In the genomic region with DNA sequence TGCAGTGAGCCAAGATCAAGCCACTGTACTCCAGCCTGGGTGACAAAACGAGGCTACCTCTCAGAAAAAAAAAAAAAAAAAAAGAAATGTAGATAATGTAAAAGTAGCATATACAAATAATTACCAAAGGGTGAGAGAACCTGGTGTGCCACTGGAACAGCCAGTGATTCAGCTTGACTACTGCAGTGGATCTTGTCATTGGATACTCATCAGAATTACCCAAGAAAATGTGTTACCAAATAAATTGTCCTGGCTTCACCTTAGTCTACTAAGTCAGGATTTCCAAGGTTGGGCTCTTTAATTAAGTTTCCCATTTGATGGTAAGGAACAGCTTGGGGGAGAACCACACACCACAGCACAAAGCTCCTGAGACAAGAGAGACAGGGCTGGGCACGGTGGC, we compare ENCODE assay signal across 13 cellular contexts. TPM values are rescaled to one million over a fixed set of nuclear protein-coding genes. Genes with fewer than 3 reads are reported as not detected.
A peak's percentile ranks its signal among the peaks of the same experiment; 100 is the strongest.
DNase-seq lines count a peak whose midpoint lies in the region; TF ChIP-seq lines count a peak whose summit lies in the region.
"Had no signal": no experiment of that assay in that cellular context is flagged by ENCODE, and none has a peak within 500 bp of the region (broad histone marks: within the 10 kb centered on the region; RNA-seq: fewer than 3 reads in every experiment).

No MANE protein-coding gene starts in this region.

- peak overlapping the region; percentile 77 for H3K27ac Mint-ChIP-seq in activated T-cell treated with anti-CD3 and anti-CD28 coated beads, Interleukin-2, amount 50 U/mL, for 24 hours
- peak overlapping the region; percentile 99 for H3K27ac Mint-ChIP-seq in dendritic cell treated with granulocyte-macrophage colony-stimulating factor and Interleukin-4, amounts not matched to agents 40 ng/mL and 50 ng/mL, for 4 days

- intact Hi-C loops in dendritic cell treated with granulocyte-macrophage colony-stimulating factor and Interleukin-4, amounts not matched to agents 40 ng/mL and 50 ng/mL, for 4 days (cut with micrococcal nuclease): no loop called here
- intact Hi-C loops in dorsolateral prefrontal cortex (cut with DNase I): no loop called here

- peaks cover 33% of the 10 kb centered on the region for H3K4me1 Mint-ChIP-seq in activated T-cell treated with anti-CD3 and anti-CD28 coated beads, Interleukin-2, amount 50 U/mL, for 24 hours (ENCODE audit: low read depth)
- H3K4me1 Mint-ChIP-seq in dendritic cell treated with granulocyte-macrophage colony-stimulating factor and Interleukin-4, amounts not matched to agents 40 ng/mL and 50 ng/mL, for 4 days (ENCODE audit: low read depth): peaks cover 16% of the 10 kb centered on the region

- no peaks in the 10 kb centered on the region for H3K9me3 Mint-ChIP-seq in activated T-cell treated with anti-CD3 and anti-CD28 coated beads, Interleukin-2, amount 50 U/mL, for 24 hours
- no peaks in the 10 kb centered on the region for H3K9me3 Mint-ChIP-seq in dendritic cell treated with granulocyte-macrophage colony-stimulating factor and Interleukin-4, amounts not matched to agents 40 ng/mL and 50 ng/mL, for 4 days

- H3K27me3 ChIP-seq in dorsolateral prefrontal cortex: no peaks in the 10 kb centered on the region
- H3K27me3 ChIP-seq: MG63 had no signal

- in situ Hi-C loops in KBM-7 (cut with MboI; ENCODE audit: low pct_unique_long_range_greater_than_20kb, low sequenced_read_pairs): no loop called here

- peak overlapping the region in 1 of 59 donors; percentile 6 for H3K4me3 ChIP-seq in dorsolateral prefrontal cortex
- H3K4me3 ChIP-seq: MG63 had no signal

- POLR2A ChIA-PET in RWPE1 (lab: Yijun Ruan, JAX; ENCODE audit: low non-redundant PET): no interaction called here

- H3K27me3 Mint-ChIP-seq in activated T-cell treated with anti-CD3 and anti-CD28 coated beads, Interleukin-2, amount 50 U/mL, for 24 hours: no peaks in the 10 kb centered on the region
- H3K27me3 Mint-ChIP-seq in dendritic cell treated with granulocyte-macrophage colony-stimulating factor and Interleukin-4, amounts not matched to agents 40 ng/mL and 50 ng/mL, for 4 days: no peaks in the 10 kb centered on the region

- peaks cover 24% of the 10 kb centered on the region for H3K36me3 Mint-ChIP-seq in activated T-cell treated with anti-CD3 and anti-CD28 coated beads, Interleukin-2, amount 50 U/mL, for 24 hours (ENCODE audit: low read depth)
- H3K36me3 Mint-ChIP-seq in dendritic cell treated with granulocyte-macrophage colony-stimulating factor and Interleukin-4, amounts not matched to agents 40 ng/mL and 50 ng/mL, for 4 days (ENCODE audit: low read depth): peaks cover 43% of the 10 kb centered on the region

- H3K27ac ChIP-seq in RWPE1: peak overlapping the region; percentile 92
- H3K27ac ChIP-seq in dorsolateral prefrontal cortex: no peak overlapping the region
- H3K27ac ChIP-seq: parathyroid adenoma had no signal

- H3K4me3 Mint-ChIP-seq in activated T-cell treated with anti-CD3 and anti-CD28 coated beads, Interleukin-2, amount 50 U/mL, for 24 hours: peak overlapping the region; percentile 87
- H3K4me3 Mint-ChIP-seq in dendritic cell treated with granulocyte-macrophage colony-stimulating factor and Interleukin-4, amounts not matched to agents 40 ng/mL and 50 ng/mL, for 4 days: no peak overlapping the region

- CTCF ChIA-PET in RWPE1 (lab: Yijun Ruan, JAX): no interaction called here

- TF ChIP-seq CTCF in RWPE1 (conservative IDR thresholded peaks at IDR 0.05; ENCODE audit: low read depth) (no peak), dorsolateral prefrontal cortex (IDR thresholded peaks at IDR 0.05 in 54 of 56, conservative IDR thresholded peaks at IDR 0.05 in 2 of 56; ENCODE audit: low read depth in 1 of 56, partially characterized antibody in 56 of 56) (no peak)

- no peak for DNase-seq in activated T-cell treated with anti-CD3 and anti-CD28 coated beads, Interleukin-2, amount 50 U/mL, for 24 hours
- DNase-seq in activated T-cell treated with anti-CD3 and anti-CD28 coated beads for 4 hours (no peak), RWPE1 (ENCODE audit: low spot score) (no peak), renal cortical epithelial cell (ENCODE audit: low read depth) (peak; percentile 37), HuH-7.5 (ENCODE audit: low spot score) (no peak), dorsolateral prefrontal cortex (no peak), KBM-7 (no peak)
- DNase-seq: DMS153, mesenchymal stem cell, MG63, NCI-H2081 treated with DMSO at 0.1 percent for 48 hours had no signal

RNA-seq across cellular contexts. Expression of gene NICN1, which starts 1.5 kb away (rescaled TPM):
- total RNA-seq in renal cortical epithelial cell (0.87 and 10.2 TPM in 2 replicates), dorsolateral prefrontal cortex (10 to 100 TPM; 31.2 to 78.4 (median 55.3) TPM)

RNA-seq across cellular contexts. Expression of gene AMT, which starts 5.3 kb away (rescaled TPM):
- total RNA-seq in renal cortical epithelial cell (0.52 and 0.85 TPM in 2 replicates), dorsolateral prefrontal cortex (10 to 100 TPM in 76 of 120 experiments, 1 to 10 TPM in 44; 5.7 to 19.6 (median 11.0) TPM)

RNA-seq across cellular contexts. Expression of gene TCTA, which starts 15.4 kb away (rescaled TPM):
- 14.8 and 32.6 TPM in 2 replicates for total RNA-seq in renal cortical epithelial cell
- 10 to 100 TPM; 29.6 to 55.0 (median 40.9) TPM for total RNA-seq in dorsolateral prefrontal cortex

RNA-seq across cellular contexts. Expression of gene RHOA, which starts 15.8 kb away (rescaled TPM):
- total RNA-seq in renal cortical epithelial cell (525 and 698 TPM in 2 replicates), dorsolateral prefrontal cortex (100 to 1,000 TPM; 181 to 317 (median 228) TPM)

RNA-seq across cellular contexts. Expression of gene DAG1, which starts 42.5 kb away (rescaled TPM):
- 37.9 and 87.8 TPM in 2 replicates for total RNA-seq in renal cortical epithelial cell
- total RNA-seq in dorsolateral prefrontal cortex: 10 to 100 TPM; 41.2 to 99.6 (median 56.6) TPM
